ENCODE assay signal across 9 cellular contexts in the genomic region with DNA sequence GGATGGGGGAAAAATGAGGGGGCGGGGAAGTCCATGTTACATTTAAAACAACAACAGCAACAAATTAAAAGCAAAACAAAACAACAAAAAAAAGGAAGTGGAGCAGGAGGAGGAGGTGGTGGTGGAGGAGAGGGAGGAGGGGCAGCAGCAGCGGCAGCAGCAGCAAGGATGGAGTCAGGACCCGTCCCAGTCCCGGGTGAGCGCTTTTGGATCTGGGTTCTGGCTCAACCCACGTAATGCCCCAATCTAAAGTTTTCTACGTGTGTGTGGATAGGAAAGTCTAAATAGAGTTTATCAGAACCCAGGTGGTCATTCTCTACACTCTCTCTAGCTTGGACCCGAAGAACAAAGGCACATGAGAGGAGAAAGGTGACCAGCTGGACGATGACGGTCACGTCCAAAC. TPM values are rescaled to one million over a fixed set of nuclear protein-coding genes. Genes with fewer than 3 reads are reported as not detected.
DNase-seq lines count a peak whose midpoint lies in the region; ATAC-seq and TF ChIP-seq lines count a peak whose summit lies in the region.
"Had no signal": no experiment of that assay in that cellular context is flagged by ENCODE, and none has a peak within 500 bp of the region (broad histone marks: within the 10 kb centered on the region; RNA-seq: fewer than 3 reads in every experiment).

No MANE protein-coding gene starts in this region.

- H3K27ac ChIP-seq in WERI-Rb-1, result peak overlapping the region; percentile 96

- H3K27me3 ChIP-seq in WERI-Rb-1 (ENCODE audit: insufficient read depth, low read depth, severe bottlenecking) (no peaks in the 10 kb centered on the region), kidney epithelial cell (ENCODE audit: control insufficient read depth, insufficient read depth, low read length) (peaks cover 77% of the 10 kb centered on the region)

- H3K4me3 ChIP-seq in WERI-Rb-1 (ENCODE audit: low read depth, low read length), result peak overlapping the region; percentile 55
- H3K4me3 ChIP-seq in kidney epithelial cell (ENCODE audit: low read depth, low read length), result peak overlapping the region; percentile 26

- peak; percentile 62 for DNase-seq in CD1c-positive myeloid dendritic cell (ENCODE audit: extremely low spot score)
- DNase-seq in HCEC 1CT, result peak; percentile 30
- DNase-seq in WERI-Rb-1, result peak; percentile 52
- DNase-seq in kidney epithelial cell (ENCODE audit: low read depth), result no peak
- DNase-seq in NCI-H1092 (lab: John Stamatoyannopoulos, UW), result no peak
- DNase-seq in dedifferentiated amniotic fluid mesenchymal stem cell (ENCODE audit: extremely low spot score), result no peak
- DNase-seq in activated CD4-positive, alpha-beta T cell treated with anti-CD3 and anti-CD28 coated beads for 1 hour, result no peak

- TF ChIP-seq CTCF in WERI-Rb-1 (IDR thresholded peaks at IDR 0.05; ENCODE audit: low read depth, low read length), result no peak
- TF ChIP-seq CTCF in kidney epithelial cell (IDR thresholded peaks at IDR 0.05; ENCODE audit: insufficient read depth, low read length, poor library complexity, severe bottlenecking), result no peak

- H3K36me3 ChIP-seq in WERI-Rb-1, result peaks cover 37% of the 10 kb centered on the region
- no peaks in the 10 kb centered on the region for H3K36me3 ChIP-seq in kidney epithelial cell (ENCODE audit: control insufficient read depth, insufficient read depth, low read length)

- ATAC-seq in GM21717 (IDR thresholded peaks at IDR 0.05; ENCODE audit: unreplicated experiment), result no peak

- H3K9me3 ChIP-seq in WERI-Rb-1 (ENCODE audit: severe bottlenecking), result no peaks in the 10 kb centered on the region

RNA-seq across cellular contexts. Expression of gene ISL2, which starts 0.7 kb away (rescaled TPM):
- total RNA-seq in kidney epithelial cell, result 1.8 and 4.8 TPM in 2 replicates
- total RNA-seq: lower leg skin had no signal

RNA-seq across cellular contexts. Expression of gene ETFA, which starts 24.6 kb away (rescaled TPM):
- 52.9 and 68.7 TPM in 2 replicates for total RNA-seq in kidney epithelial cell

Comparison
In these comparisons a context has a peak if more than half of its experiments do, and no peak if none do; other contexts are left out.
1. DNase-seq: peak in CD1c-positive myeloid dendritic cell (single experiment), HCEC 1CT (single experiment) and WERI-Rb-1 (single experiment); none in kidney epithelial cell (single experiment), NCI-H1092 (single experiment), dedifferentiated amniotic fluid mesenchymal stem cell (single experiment) and activated CD4-positive, alpha-beta T cell treated with anti-CD3 and anti-CD28 coated beads for 1 hour (single experiment).